In genomic region chr20:20744170-20744725, GRCh38 we compare ENCODE assay signal across 9 cellular contexts. TPM values are rescaled to one million over a fixed set of nuclear protein-coding genes. Genes with fewer than 3 reads are reported as not detected.
DNase-seq lines count a peak whose midpoint lies in the region; ATAC-seq, FAIRE-seq and TF ChIP-seq lines count a peak whose summit lies in the region.
"Had no signal": no experiment of that assay in that cellular context is flagged by ENCODE, and none has a peak within 500 bp of the region (broad histone marks: within the 10 kb centered on the region; RNA-seq: fewer than 3 reads in every experiment).

No MANE protein-coding gene starts in this region.

- peaks cover 14% of the 10 kb centered on the region for H3K4me1 Mint-ChIP-seq in MCF 10A (ENCODE audit: insufficient read depth, unreplicated experiment)
- H3K4me1 Mint-ChIP-seq in dendritic cell treated with granulocyte-macrophage colony-stimulating factor and Interleukin-4, amounts not matched to agents 40 ng/mL and 50 ng/mL, for 4 days (ENCODE audit: low read depth) = peaks cover 29% of the 10 kb centered on the region

- H3K4me2 ChIP-seq in PC-3 (ENCODE audit: low read length) = no peak overlapping the region

- H3K27me3 ChIP-seq in breast epithelium (no peaks in the 10 kb centered on the region), mucosa of stomach (ENCODE audit: control insufficient read depth, insufficient read depth, low read length) (no peaks in the 10 kb centered on the region), vagina (no peaks in the 10 kb centered on the region), PC-3 (ENCODE audit: low read length) (peaks cover 82% of the 10 kb centered on the region)

- H2AFZ ChIP-seq in PC-3 (ENCODE audit: low read length) = no peak overlapping the region

- CTCF ChIA-PET in MCF 10A (lab: Yijun Ruan, JAX) = interaction anchor here (0.6 to 1.2 kb wide), 3 partner anchors 17 to 1568 kb away, joined by 3 to 4 read pairs (median 3); no protein-coding TSS in a partner anchor
- CTCF ChIA-PET in PC-3 (lab: Charles Lee) = no interaction called here

- ATAC-seq in PC-3 = no peak
- ATAC-seq: Panc1 had no signal

- FAIRE-seq in RCC 7860 (lab: Jason Lieb, UNC) = no peak

- H3K27me3 Mint-ChIP-seq in MCF 10A (ENCODE audit: insufficient read depth, unreplicated experiment) = no peaks in the 10 kb centered on the region
- no peaks in the 10 kb centered on the region for H3K27me3 Mint-ChIP-seq in dendritic cell treated with granulocyte-macrophage colony-stimulating factor and Interleukin-4, amounts not matched to agents 40 ng/mL and 50 ng/mL, for 4 days

- H3K4me3 ChIP-seq in breast epithelium (peak overlapping the region in 1 of 3 donors; percentile 43), mucosa of stomach (ENCODE audit: low read length) (no peak overlapping the region), vagina (no peak overlapping the region), PC-3 (ENCODE audit: low read length) (no peak overlapping the region)

- H3F3A ChIP-seq in PC-3 (ENCODE audit: low read length, unreplicated experiment) = no peaks in the 10 kb centered on the region

- H3K79me2 ChIP-seq in PC-3 (ENCODE audit: low read length) = no peaks in the 10 kb centered on the region

- H3K9me2 ChIP-seq in PC-3 (replicated peaks; ENCODE audit: low read length) = no peaks in the 10 kb centered on the region

- no peaks in the 10 kb centered on the region for H3K36me3 Mint-ChIP-seq in MCF 10A (ENCODE audit: insufficient read depth, unreplicated experiment)
- H3K36me3 Mint-ChIP-seq in dendritic cell treated with granulocyte-macrophage colony-stimulating factor and Interleukin-4, amounts not matched to agents 40 ng/mL and 50 ng/mL, for 4 days (ENCODE audit: low read depth) = peaks cover 6% of the 10 kb centered on the region

- DNase-seq in breast epithelium (ENCODE audit: low spot score in 2 of 2) (no peak), MCF 10A (ENCODE audit: unreplicated experiment) (no peak), vagina (ENCODE audit: extremely low spot score in 2 of 2) (no peak), GM13976 (ENCODE audit: low spot score) (no peak), RCC 7860 (ENCODE audit: low spot score) (no peak), PC-3 (no peak)

- H3K4me1 ChIP-seq in breast epithelium (no peaks in the 10 kb centered on the region), mucosa of stomach (ENCODE audit: control insufficient read depth, insufficient read depth, low read length) (peaks cover 25% of the 10 kb centered on the region), vagina (peaks cover 33% of the 10 kb centered on the region), PC-3 (ENCODE audit: insufficient read depth, low read length) (no peaks in the 10 kb centered on the region)

- no peaks in the 10 kb centered on the region for H3K9me3 Mint-ChIP-seq in MCF 10A (ENCODE audit: unreplicated experiment)
- H3K9me3 Mint-ChIP-seq in dendritic cell treated with granulocyte-macrophage colony-stimulating factor and Interleukin-4, amounts not matched to agents 40 ng/mL and 50 ng/mL, for 4 days = peaks cover 9% of the 10 kb centered on the region

- peak overlapping the region; percentile 6 for H3K9ac ChIP-seq in mucosa of stomach (ENCODE audit: low read length)
- no peak overlapping the region for H3K9ac ChIP-seq in PC-3 (ENCODE audit: low read length)

- H3K36me3 ChIP-seq in breast epithelium (no peaks in the 10 kb centered on the region), mucosa of stomach (ENCODE audit: control insufficient read depth, insufficient read depth, low read length) (no peaks in the 10 kb centered on the region), vagina (no peaks in the 10 kb centered on the region), PC-3 (ENCODE audit: low read depth, low read length) (no peaks in the 10 kb centered on the region)

- H3K27ac ChIP-seq in breast epithelium (peak overlapping the region; percentile 70 to 86), vagina (peak overlapping the region; percentile 74), PC-3 (ENCODE audit: low read length) (no peak overlapping the region)

- H3K9me3 ChIP-seq in breast epithelium (peaks cover 0 to 13% of the 10 kb centered on the region in 2 donors), mucosa of stomach (ENCODE audit: control insufficient read depth, low read length) (no peaks in the 10 kb centered on the region), vagina (no peaks in the 10 kb centered on the region), PC-3 (ENCODE audit: low read length) (peaks cover 11% of the 10 kb centered on the region)

- no peak for TF ChIP-seq POLR2A in breast epithelium (IDR thresholded peaks at IDR 0.05)
- TF ChIP-seq POLR2A in vagina (IDR thresholded peaks at IDR 0.05) = no peak

- H3K4me3 Mint-ChIP-seq in MCF 10A (ENCODE audit: unreplicated experiment) = no peak overlapping the region
- no peak overlapping the region for H3K4me3 Mint-ChIP-seq in dendritic cell treated with granulocyte-macrophage colony-stimulating factor and Interleukin-4, amounts not matched to agents 40 ng/mL and 50 ng/mL, for 4 days

- intact Hi-C loops in breast epithelium (cut with DNase I; ENCODE audit: low total_unique reads) (no loop called here), MCF 10A (cut with micrococcal nuclease) (no loop called here), vagina (cut with DNase I) (no loop called here), PC-3 (cut with micrococcal nuclease) (no loop called here)
- intact Hi-C loops in dendritic cell treated with granulocyte-macrophage colony-stimulating factor and Interleukin-4, amounts not matched to agents 40 ng/mL and 50 ng/mL, for 4 days (cut with micrococcal nuclease) = loop anchor here (10.0 kb wide), 1 partner anchor 61 kb away; no protein-coding TSS in a partner anchor

- BruUV-seq in MCF 10A (replicated peaks; lab: Mats Ljungman, UMichigan) = no TSS peak
- BruUV-seq in PC-3 (replicated peaks; lab: Mats Ljungman, UMichigan) = no TSS peak

- no peak overlapping the region for H3K27ac Mint-ChIP-seq in MCF 10A (ENCODE audit: low read depth, unreplicated experiment)
- H3K27ac Mint-ChIP-seq in dendritic cell treated with granulocyte-macrophage colony-stimulating factor and Interleukin-4, amounts not matched to agents 40 ng/mL and 50 ng/mL, for 4 days = peak overlapping the region; percentile 77

- no peaks in the 10 kb centered on the region for H4K20me1 ChIP-seq in PC-3 (ENCODE audit: low read length)

- in situ Hi-C loops in GM13976 (cut with MboI; ENCODE audit: low sequenced_read_pairs, unreplicated experiment) = no loop called here

- POLR2A ChIA-PET in MCF 10A (lab: Yijun Ruan, JAX) (interaction anchor here (1.5 to 1.7 kb wide), 3 partner anchors 9 to 17 kb away, joined by 4 read pairs; no protein-coding TSS in a partner anchor), PC-3 (lab: Charles Lee; ENCODE audit: unreplicated experiment) (no interaction called here)

- TF ChIP-seq CTCF in breast epithelium (IDR thresholded peaks at IDR 0.05) (no peak), MCF 10A (IDR thresholded peaks at IDR 0.05; ENCODE audit: unreplicated experiment) (no peak), vagina (IDR thresholded peaks at IDR 0.05) (no peak), GM13976 (IDR thresholded peaks at IDR 0.05; ENCODE audit: borderline replicate concordance, control extremely low read depth, extremely low read depth, insufficient read depth, missing control alignments) (no peak), PC-3 (conservative IDR thresholded peaks at IDR 0.05; ENCODE audit: low read depth, low read length) (no peak)

RNA-seq across cellular contexts. Expression of gene RALGAPA2, which starts 31.8 kb away (rescaled TPM):
- total RNA-seq in breast epithelium = 10 to 100 TPM; 34.6 to 74.1 (median 46.0) TPM
- total RNA-seq in MCF 10A (2022) = 9.8 and 12.1 TPM in 2 replicates
- 31.9 TPM for total RNA-seq in vagina
- 9.8 and 10.5 TPM in 2 replicates for total RNA-seq in PC-3 (2014; rRNA removed)
